In the genomic region with DNA sequence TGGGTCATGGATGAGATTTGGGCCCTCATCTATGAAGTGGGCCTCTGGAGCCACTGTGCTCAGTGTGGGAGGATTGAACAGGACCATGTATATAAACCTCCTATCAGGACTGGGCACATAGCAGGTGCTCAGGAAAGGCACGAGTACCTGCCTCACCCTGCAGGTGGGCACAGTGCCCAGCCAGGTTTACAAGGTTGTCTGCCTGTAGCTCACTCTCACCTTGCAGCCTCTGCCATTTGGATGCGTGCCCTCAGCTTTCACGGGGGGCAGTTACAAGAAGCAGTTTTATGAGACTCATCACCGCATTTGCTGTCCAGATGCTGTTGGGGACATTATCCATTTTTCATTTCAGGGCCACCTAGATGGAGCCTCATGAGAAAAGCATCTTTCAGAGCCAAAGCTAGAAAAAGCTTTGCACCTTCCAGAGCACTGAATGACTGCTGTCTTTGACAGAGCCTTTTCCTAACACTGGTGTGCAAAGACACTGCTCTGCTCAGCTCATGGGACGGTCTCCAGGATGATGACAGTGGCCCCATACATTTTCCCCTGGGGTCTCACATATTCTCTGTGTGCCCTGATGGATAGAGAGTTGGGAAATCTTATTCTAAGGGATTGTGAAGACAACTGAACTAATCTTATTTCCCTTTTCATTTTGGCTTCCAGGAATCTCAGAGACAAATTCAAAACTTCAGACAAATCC, we compare ENCODE assay signal across 19 cellular contexts.
"Had no signal": no experiment of that assay in that cellular context is flagged by ENCODE, and none has a peak within 500 bp of the region (broad histone marks: within the 10 kb centered on the region; RNA-seq: fewer than 3 reads in every experiment).

No MANE protein-coding gene starts in this region.

- H3K4me2 ChIP-seq: hepatocyte had no signal

- H3K27ac ChIP-seq: hepatocyte, left ventricle myocardium inferior, sigmoid colon, stomach, testis, upper lobe of right lung had no signal

- H3K4me1 ChIP-seq: left ventricle myocardium inferior, upper lobe of right lung had no signal

- H3K36me3 ChIP-seq: left ventricle myocardium inferior, sigmoid colon, spleen, stomach, upper lobe of right lung had no signal

- ATAC-seq: activated CD4-positive, CD25-positive, alpha-beta regulatory T cell treated with anti-CD3 and anti-CD28 coated beads, Interleukin-2, amount 50 U/mL, for 24 hours; esophagus mucosa; naive thymus-derived CD4-positive, alpha-beta T cell; T-cell; upper lobe of right lung had no signal

- H3K4me3 ChIP-seq: hepatocyte, left ventricle myocardium inferior, mucosa of descending colon, sigmoid colon, testis, upper lobe of right lung had no signal

- H3K9me3 ChIP-seq: left ventricle myocardium inferior, mucosa of descending colon, sigmoid colon, spleen, stomach, testis, upper lobe of right lung had no signal

- FAIRE-seq: colon, keratinocyte had no signal

- DNase-seq: activated CD4-positive, alpha-beta T cell treated with anti-CD3 and anti-CD28 coated beads, Interleukin-2, amount 50 U/mL, for 1 hour; activated effector memory CD4-positive, alpha-beta T cell treated with anti-CD3 and anti-CD28 coated beads, Interleukin-2, amount 50 U/mL, for 16 hours; activated T-cell treated with anti-CD3 and anti-CD28 coated beads, Interleukin-2, amount 50 U/mL, for 24 hours; left ventricle myocardium inferior; mucosa of descending colon; occipital lobe; spleen; stomach; T-helper 9 cell; upper lobe of right lung had no signal
